8 cellular contexts compared by ENCODE assay signal in genomic region chr3:178083906-178084823, GRCh38.
A peak's percentile ranks its signal among the peaks of the same experiment; 100 is the strongest.
DNase-seq lines count a peak whose midpoint lies in the region; ATAC-seq, FAIRE-seq and TF ChIP-seq lines count a peak whose summit lies in the region.

No MANE protein-coding gene starts in this region.

- no peaks in the 10 kb centered on the region for H3K27me3 ChIP-seq in astrocyte (ENCODE audit: insufficient read depth, low read length)
- no peaks in the 10 kb centered on the region for H3K27me3 ChIP-seq in vagina

- intact Hi-C loops in vagina (cut with DNase I), result no loop called here

- peak; percentile 32 for FAIRE-seq in astrocyte (lab: Jason Lieb, UNC)

- TF ChIP-seq CTCF in astrocyte (IDR thresholded peaks at IDR 0.05; ENCODE audit: insufficient read depth, low read depth, low read length) (peak; percentile 70), vagina (IDR thresholded peaks at IDR 0.05) (peak in 1 of 3 experiments; percentile 34)

- H3K4me1 Mint-ChIP-seq in astrocyte (ENCODE audit: low read depth, unreplicated experiment), result peaks cover 37% of the 10 kb centered on the region

- no peaks in the 10 kb centered on the region for H3K9me3 Mint-ChIP-seq in astrocyte (ENCODE audit: unreplicated experiment)

- H3K4me1 ChIP-seq in astrocyte (ENCODE audit: insufficient read depth, low read length) (peaks cover 8% of the 10 kb centered on the region), vagina (peaks cover 42% of the 10 kb centered on the region)

- no peak overlapping the region for H3K9ac ChIP-seq in astrocyte (ENCODE audit: low read length)

- no peak overlapping the region for H3K4me3 Mint-ChIP-seq in astrocyte (ENCODE audit: unreplicated experiment)

- no peaks in the 10 kb centered on the region for H3K36me3 ChIP-seq in astrocyte (ENCODE audit: insufficient read depth, low read length)
- H3K36me3 ChIP-seq in vagina, result no peaks in the 10 kb centered on the region

- H3K27ac Mint-ChIP-seq in astrocyte (ENCODE audit: unreplicated experiment), result peak overlapping the region; percentile 84

- H3K27me3 Mint-ChIP-seq in astrocyte (ENCODE audit: low read depth, unreplicated experiment), result no peaks in the 10 kb centered on the region

- no peak overlapping the region for H3K4me3 ChIP-seq in astrocyte (ENCODE audit: insufficient read depth, low read depth, low read length)
- H3K4me3 ChIP-seq in vagina, result no peak overlapping the region

- H3K79me2 ChIP-seq in astrocyte (ENCODE audit: insufficient read depth, low read length), result no peaks in the 10 kb centered on the region

- H3K27ac ChIP-seq in astrocyte (ENCODE audit: low read depth, low read length) (no peak overlapping the region), vagina (peak overlapping the region; percentile 53)

- no peaks in the 10 kb centered on the region for H3K9me3 ChIP-seq in astrocyte (ENCODE audit: insufficient read depth, low read depth, low read length)
- H3K9me3 ChIP-seq in vagina, result no peaks in the 10 kb centered on the region

- H3K36me3 Mint-ChIP-seq in astrocyte (ENCODE audit: low read depth, unreplicated experiment), result no peaks in the 10 kb centered on the region

- TF ChIP-seq POLR2A in vagina (IDR thresholded peaks at IDR 0.05), result no peak

- no peaks in the 10 kb centered on the region for H4K20me1 ChIP-seq in astrocyte (ENCODE audit: insufficient read depth, low read length)

- DNase-seq in G401 (ENCODE audit: low spot score) (peak; percentile 69), NCI-H2029 treated with DMSO at 0.1 percent for 48 hours (lab: John Stamatoyannopoulos, UW) (peak; percentile 24), astrocyte (ENCODE audit: low read depth) (no peak), left kidney (ENCODE audit: low read depth, low spot score) (peak; percentile 81), vagina (ENCODE audit: extremely low spot score in 2 of 2) (no peak)

- H3K4me2 ChIP-seq in astrocyte (ENCODE audit: low read length), result peak overlapping the region; percentile 49

- no peak overlapping the region for H2AFZ ChIP-seq in astrocyte (ENCODE audit: low read depth, low read length)

- in situ Hi-C loops in G401 (cut with HindIII; ENCODE audit: low sequenced_read_pairs), result no loop called here

- ATAC-seq in GM21360 (IDR thresholded peaks at IDR 0.05; ENCODE audit: unreplicated experiment) (no peak), HG03521 (IDR thresholded peaks at IDR 0.05; ENCODE audit: unreplicated experiment) (no peak), HG02610 (IDR thresholded peaks at IDR 0.05; ENCODE audit: unreplicated experiment) (no peak)

Comparison
In these comparisons a context has a peak if more than half of its experiments do, and no peak if none do; other contexts are left out.
1. DNase-seq: peak in G401 (single experiment), NCI-H2029 treated with DMSO at 0.1 percent for 48 hours (single experiment) and left kidney (single experiment); none in astrocyte (single experiment) and vagina (0 of 2).